ENCODE assay signal across 23 cellular contexts in genomic region chr15:85722374-85722773, GRCh38.
DNase-seq lines count a peak whose midpoint lies in the region; ATAC-seq lines count a peak whose summit lies in the region.
"Had no signal": no experiment of that assay in that cellular context is flagged by ENCODE, and none has a peak within 500 bp of the region (broad histone marks: within the 10 kb centered on the region; RNA-seq: fewer than 3 reads in every experiment).

No MANE protein-coding gene starts in this region.

- intact Hi-C loops in right cardiac atrium (cut with DNase I), result loop anchor here in 1 of 4 donors (10.0 kb wide), 1 partner anchor 238 kb away; no protein-coding TSS in a partner anchor

- H3K27me3 Mint-ChIP-seq in activated naive CD4-positive, alpha-beta T cell treated with anti-CD3 and anti-CD28 coated beads, Interleukin-2, amount 10 ng/mL, durations not matched to agents 7 days and 5 days, result no peaks in the 10 kb centered on the region
- no peaks in the 10 kb centered on the region for H3K27me3 Mint-ChIP-seq in CD8-positive, alpha-beta memory T cell
- H3K27me3 Mint-ChIP-seq in stimulated activated memory B cell treated with anti-CD40 and anti-IgM and Interleukin-4, amounts not matched to agents 10 μg/mL and 1 μg/mL and 100 μg/mL, for 72 hours, result no peaks in the 10 kb centered on the region
- H3K27me3 Mint-ChIP-seq: activated naive CD8-positive, alpha-beta T cell treated with anti-CD3 and anti-CD28 coated beads, Interleukin-2, amount 10 ng/mL, durations not matched to agents 7 days and 5 days had no signal

- no peaks in the 10 kb centered on the region for H3K27me3 ChIP-seq in CD8-positive, alpha-beta memory T cell (ENCODE audit: insufficient read depth, low read length, poor library complexity, severe bottlenecking)
- no peaks in the 10 kb centered on the region for H3K27me3 ChIP-seq in right cardiac atrium (ENCODE audit: control insufficient read depth, insufficient read depth)
- H3K27me3 ChIP-seq: BLaER1 treated with 17β-estradiol and CSF1 and Interleukin-3, amounts not matched to agents 10 nM and 100 nM; left lung; neural progenitor cell had no signal

- no peaks in the 10 kb centered on the region for H3K9me3 ChIP-seq in CD8-positive, alpha-beta memory T cell (ENCODE audit: low read length)
- no peaks in the 10 kb centered on the region for H3K9me3 ChIP-seq in right cardiac atrium (ENCODE audit: control insufficient read depth, low read length)
- H3K9me3 ChIP-seq: BLaER1 treated with 17β-estradiol and CSF1 and Interleukin-3, amounts not matched to agents 10 nM and 100 nM; left lung had no signal

- H3K9me3 Mint-ChIP-seq in activated naive CD4-positive, alpha-beta T cell treated with anti-CD3 and anti-CD28 coated beads, Interleukin-2, amount 50 U/mL, for 72 hours, result no peaks in the 10 kb centered on the region
- H3K9me3 Mint-ChIP-seq in activated naive CD4-positive, alpha-beta T cell treated with anti-CD3 and anti-CD28 coated beads, Interleukin-2, amount 10 ng/mL, durations not matched to agents 7 days and 5 days, result no peaks in the 10 kb centered on the region
- H3K9me3 Mint-ChIP-seq in CD8-positive, alpha-beta memory T cell, result no peaks in the 10 kb centered on the region
- H3K9me3 Mint-ChIP-seq in stimulated activated memory B cell treated with anti-CD40 and anti-IgM and Interleukin-4, amounts not matched to agents 10 μg/mL and 1 μg/mL and 100 μg/mL, for 72 hours, result no peaks in the 10 kb centered on the region
- H3K9me3 Mint-ChIP-seq: activated naive CD8-positive, alpha-beta T cell treated with anti-CD3 and anti-CD28 coated beads, Interleukin-2, amount 10 ng/mL, durations not matched to agents 7 days and 5 days; activated T-cell treated with anti-CD3 and anti-CD28 coated beads, Interleukin-2, amount 50 U/mL, for 72 hours; neural progenitor cell had no signal

- POLR2A ChIA-PET in CD8-positive, alpha-beta memory T cell (lab: Charles Lee), result no interaction called here

- peaks cover 43 to 75% of the 10 kb centered on the region in 2 donors for H3K36me3 Mint-ChIP-seq in activated naive CD4-positive, alpha-beta T cell treated with anti-CD3 and anti-CD28 coated beads, Interleukin-2, amount 50 U/mL, for 72 hours
- H3K36me3 Mint-ChIP-seq in activated naive CD4-positive, alpha-beta T cell treated with anti-CD3 and anti-CD28 coated beads, Interleukin-2, amount 10 ng/mL, durations not matched to agents 7 days and 5 days, result peaks cover 76% of the 10 kb centered on the region
- peaks cover 6 to 97% (median 43%) of the 10 kb centered on the region in 3 donors for H3K36me3 Mint-ChIP-seq in CD8-positive, alpha-beta memory T cell
- peaks cover 63% of the 10 kb centered on the region for H3K36me3 Mint-ChIP-seq in stimulated activated memory B cell treated with anti-CD40 and anti-IgM and Interleukin-4, amounts not matched to agents 10 μg/mL and 1 μg/mL and 100 μg/mL, for 72 hours

- H3K36me3 ChIP-seq in CD8-positive, alpha-beta memory T cell (ENCODE audit: insufficient read depth, low read length), result peaks cover 91% of the 10 kb centered on the region
- H3K36me3 ChIP-seq: neural progenitor cell had no signal

- H3K27ac ChIP-seq in CD8-positive, alpha-beta memory T cell (ENCODE audit: low read depth, low read length), result no peak overlapping the region
- no peak overlapping the region for H3K27ac ChIP-seq in right cardiac atrium (ENCODE audit: low read length)
- H3K27ac ChIP-seq: BLaER1 treated with 17β-estradiol and CSF1 and Interleukin-3, amounts not matched to agents 10 nM and 100 nM; epithelial cell of prostate; neural progenitor cell; PC-9 had no signal

- no peak for ATAC-seq in activated naive CD4-positive, alpha-beta T cell treated with anti-CD3 and anti-CD28 coated beads, Interleukin-2, amount 50 U/mL, for 72 hours
- ATAC-seq in right cardiac atrium (peak; percentile 9 to 30), GM18867 (IDR thresholded peaks at IDR 0.05; ENCODE audit: unreplicated experiment) (no peak), HG02884 (IDR thresholded peaks at IDR 0.05; ENCODE audit: unreplicated experiment) (no peak), esophagus mucosa (no peak)
- ATAC-seq in stimulated activated memory B cell treated with anti-CD40 and anti-IgM and Interleukin-4, amounts not matched to agents 10 μg/mL and 1 μg/mL and 100 μg/mL, for 72 hours, result no peak
- ATAC-seq: activated T-cell treated with anti-CD3 and anti-CD28 coated beads, Interleukin-2, amount 50 U/mL, for 72 hours; GM12878; left lung had no signal

- no peak overlapping the region for H3K4me3 Mint-ChIP-seq in activated naive CD4-positive, alpha-beta T cell treated with anti-CD3 and anti-CD28 coated beads, Interleukin-2, amount 10 ng/mL, durations not matched to agents 7 days and 5 days
- no peak overlapping the region for H3K4me3 Mint-ChIP-seq in CD8-positive, alpha-beta memory T cell
- H3K4me3 Mint-ChIP-seq in stimulated activated memory B cell treated with anti-CD40 and anti-IgM and Interleukin-4, amounts not matched to agents 10 μg/mL and 1 μg/mL and 100 μg/mL, for 72 hours, result no peak overlapping the region
- H3K4me3 Mint-ChIP-seq: activated naive CD8-positive, alpha-beta T cell treated with anti-CD3 and anti-CD28 coated beads, Interleukin-2, amount 10 ng/mL, durations not matched to agents 7 days and 5 days; neural progenitor cell had no signal

- no peak overlapping the region for H3K4me3 ChIP-seq in CD8-positive, alpha-beta memory T cell (ENCODE audit: low read length)
- H3K4me3 ChIP-seq in right cardiac atrium (ENCODE audit: low read length), result no peak overlapping the region
- H3K4me3 ChIP-seq: BLaER1 treated with 17β-estradiol and CSF1 and Interleukin-3, amounts not matched to agents 10 nM and 100 nM; GM12878; left lung; neural progenitor cell; PC-9 had no signal

- peaks cover 16% of the 10 kb centered on the region for H3K4me1 ChIP-seq in CD8-positive, alpha-beta memory T cell (ENCODE audit: insufficient read depth, low read length)
- H3K4me1 ChIP-seq in right cardiac atrium (ENCODE audit: control insufficient read depth, insufficient read depth, low read length), result peaks cover 2% of the 10 kb centered on the region
- H3K4me1 ChIP-seq: neural progenitor cell had no signal

- H3K27ac Mint-ChIP-seq in activated naive CD4-positive, alpha-beta T cell treated with anti-CD3 and anti-CD28 coated beads, Interleukin-2, amount 50 U/mL, for 72 hours, result peak overlapping the region; percentile 25 to 98
- H3K27ac Mint-ChIP-seq in activated naive CD4-positive, alpha-beta T cell treated with anti-CD3 and anti-CD28 coated beads, Interleukin-2, amount 10 ng/mL, durations not matched to agents 7 days and 5 days, result no peak overlapping the region
- H3K27ac Mint-ChIP-seq in CD8-positive, alpha-beta memory T cell, result peak overlapping the region; percentile 18 to 90 (median 67)
- peak overlapping the region; percentile 59 for H3K27ac Mint-ChIP-seq in stimulated activated memory B cell treated with anti-CD40 and anti-IgM and Interleukin-4, amounts not matched to agents 10 μg/mL and 1 μg/mL and 100 μg/mL, for 72 hours
- H3K27ac Mint-ChIP-seq: activated naive CD8-positive, alpha-beta T cell treated with anti-CD3 and anti-CD28 coated beads, Interleukin-2, amount 10 ng/mL, durations not matched to agents 7 days and 5 days; neural progenitor cell had no signal

- H3K4me1 Mint-ChIP-seq in activated naive CD4-positive, alpha-beta T cell treated with anti-CD3 and anti-CD28 coated beads, Interleukin-2, amount 10 ng/mL, durations not matched to agents 7 days and 5 days, result peaks cover 22% of the 10 kb centered on the region
- peaks cover 38 to 58% (median 43%) of the 10 kb centered on the region in 3 donors for H3K4me1 Mint-ChIP-seq in CD8-positive, alpha-beta memory T cell
- peaks cover 38% of the 10 kb centered on the region for H3K4me1 Mint-ChIP-seq in stimulated activated memory B cell treated with anti-CD40 and anti-IgM and Interleukin-4, amounts not matched to agents 10 μg/mL and 1 μg/mL and 100 μg/mL, for 72 hours
- H3K4me1 Mint-ChIP-seq: neural progenitor cell had no signal

- CTCF ChIA-PET in activated naive CD4-positive, alpha-beta T cell treated with anti-CD3 and anti-CD28 coated beads, Interleukin-2, amount 10 ng/mL, durations not matched to agents 7 days and 5 days (lab: Charles Lee), result no interaction called here
- CTCF ChIA-PET in CD8-positive, alpha-beta memory T cell (lab: Charles Lee), result no interaction called here

- no peak for DNase-seq in activated naive CD4-positive, alpha-beta T cell treated with anti-CD3 and anti-CD28 coated beads, Interleukin-2, amount 50 U/mL, for 72 hours (ENCODE audit: low spot score in 2 of 2)
- DNase-seq in activated naive CD4-positive, alpha-beta T cell treated with anti-CD3 and anti-CD28 coated beads, Interleukin-2, amount 10 ng/mL, durations not matched to agents 7 days and 5 days, result no peak
- DNase-seq in CD8-positive, alpha-beta memory T cell, result no peak
- DNase-seq in right cardiac atrium, result no peak
- DNase-seq: activated naive CD8-positive, alpha-beta T cell treated with anti-CD3 and anti-CD28 coated beads, Interleukin-2, amount 10 ng/mL, durations not matched to agents 7 days and 5 days; activated T-cell treated with anti-CD3 and anti-CD28 coated beads, Interleukin-2, amount 50 U/mL, for 72 hours; H7; KG1; left lung; NCI-H146; NCI-H510A treated with DMSO at 0.1 percent for 48 hours; PC-9; SIG-M5; stimulated activated CD4-positive, alpha-beta T cell treated with anti-CD3 and anti-CD28 coated beads, Interleukin-15, amount 100 ng/mL, for 24 hours; SW 1271 had no signal

Comparison
In these comparisons a context has a peak if more than half of its experiments do, and no peak if none do; other contexts are left out.
1. ATAC-seq: peak in right cardiac atrium (2 of 2); none in activated naive CD4-positive, alpha-beta T cell treated with anti-CD3 and anti-CD28 coated beads, Interleukin-2, amount 50 U/mL, for 72 hours (0 of 2), stimulated activated memory B cell treated with anti-CD40 and anti-IgM and Interleukin-4, amounts not matched to agents 10 μg/mL and 1 μg/mL and 100 μg/mL, for 72 hours (single experiment), GM18867 (single experiment), HG02884 (single experiment) and esophagus mucosa (single experiment).